Comparison of ENCODE assay signal across 9 cellular contexts in genomic region chr9:121686930-121687541, GRCh38. TPM values are rescaled to one million over a fixed set of nuclear protein-coding genes. Genes with fewer than 3 reads are reported as not detected.
DNase-seq lines count a peak whose midpoint lies in the region; ATAC-seq, FAIRE-seq and TF ChIP-seq lines count a peak whose summit lies in the region.
"Had no signal": no experiment of that assay in that cellular context is flagged by ENCODE, and none has a peak within 500 bp of the region (broad histone marks: within the 10 kb centered on the region; RNA-seq: fewer than 3 reads in every experiment).

No MANE protein-coding gene starts in this region.

- ATAC-seq in GM18907 (IDR thresholded peaks at IDR 0.05; ENCODE audit: unreplicated experiment): peak; percentile 77
- peak; percentile 92 for ATAC-seq in SK-N-SH treated with all-trans-retinoic acid at 6 μM for 48 hours
- peak; percentile 90 for ATAC-seq in K562
- no peak for ATAC-seq in GM19035 (IDR thresholded peaks at IDR 0.05; ENCODE audit: unreplicated experiment)

- WGBS in K562 (ENCODE audit: insufficient coverage, low coverage, missing lambda C conversion rate): 0% methylated on average over 3 of the region's 3 CpGs

- TF ChIP-seq POLR2A in K562 (conservative IDR thresholded peaks at IDR 0.05): no peak

- H3K4me1 Mint-ChIP-seq in CD14-positive monocyte: no peaks in the 10 kb centered on the region

- H3K9me1 ChIP-seq in K562 (ENCODE audit: control insufficient read depth, insufficient read depth, low read length): no peaks in the 10 kb centered on the region

- in situ Hi-C loops in K562 (cut with MboI): loop anchor here (5.0 to 25.0 kb wide), 2 partner anchors 135 to 650 kb away; no protein-coding TSS in a partner anchor

- TF ChIP-seq CTCF in CD14-positive monocyte (IDR thresholded peaks at IDR 0.05) (peak; percentile 82), K562 (IDR thresholded peaks at IDR 0.05 in 2 of 3, conservative IDR thresholded peaks at IDR 0.05 in 1 of 3; ENCODE audit: insufficient read depth in 2 of 3, low read depth in 1 of 3, low read length in 3 of 3) (peak; percentile 80 to 87 (median 84))

- peak; percentile 60 for DNase-seq in CD14-positive monocyte (ENCODE audit: low spot score)
- DNase-seq in Karpas-422: peak; percentile 92
- peak; percentile 71 to 80 (median 74) for DNase-seq in K562 (ENCODE audit: extremely low read depth in 1 of 4, low spot score in 3 of 4)
- DNase-seq in iPS-NIHi11 (ENCODE audit: low spot score): peak; percentile 88

- no TSS peak for BruUV-seq in K562 (replicated peaks; lab: Mats Ljungman, UMichigan)

- H3K27ac Mint-ChIP-seq in CD14-positive monocyte: peak overlapping the region in 1 of 7 donors; percentile 6

- H3K4me2 ChIP-seq in Karpas-422 (ENCODE audit: low read depth, low read length, poor library complexity, severe bottlenecking) (no peak overlapping the region), K562 (ENCODE audit: insufficient read depth, low read length) (no peak overlapping the region)

- no peaks in the 10 kb centered on the region for H3K36me3 Mint-ChIP-seq in CD14-positive monocyte

- H3K9me2 ChIP-seq in Karpas-422 (replicated peaks; ENCODE audit: insufficient read depth, low read length): no peaks in the 10 kb centered on the region

- H3K27me3 ChIP-seq in Karpas-422 (ENCODE audit: low read length) (no peaks in the 10 kb centered on the region), K562 (ENCODE audit: control insufficient read depth in 2 of 2, insufficient read depth in 2 of 2, low read length in 2 of 2) (peaks cover 0 to 15% of the 10 kb centered on the region in 2 experiments; a peak in 3 of 5 replicates), skeletal muscle tissue (ENCODE audit: control insufficient read depth in 3 of 3, insufficient read depth in 3 of 3, low read length in 3 of 3) (no peaks in the 10 kb centered on the region)

- no peak overlapping the region for H2AFZ ChIP-seq in Karpas-422 (ENCODE audit: low read length)
- no peak overlapping the region for H2AFZ ChIP-seq in K562 (ENCODE audit: low read depth, low read length)

- no peak overlapping the region for H3K9ac ChIP-seq in Karpas-422 (ENCODE audit: low read length)
- no peak overlapping the region for H3K9ac ChIP-seq in K562 (ENCODE audit: insufficient read depth in 1 of 2, low read depth in 2 of 2, low read length in 2 of 2)
- H3K9ac ChIP-seq in skeletal muscle tissue (ENCODE audit: low read depth in 1 of 3, low read length in 3 of 3): peak overlapping the region in 2 of 3 donors; percentile 8 to 43

- H3K27me3 Mint-ChIP-seq in CD14-positive monocyte (ENCODE audit: low read depth in 3 of 3): peaks cover 12 to 47% (median 21%) of the 10 kb centered on the region in 3 donors

- no peaks in the 10 kb centered on the region for H3K9me3 Mint-ChIP-seq in CD14-positive monocyte
- H3K9me3 Mint-ChIP-seq: IgD-negative memory B cell had no signal

- FAIRE-seq in K562 (lab: Jason Lieb, UNC): peak; percentile 83

- H3K36me3 ChIP-seq in Karpas-422 (ENCODE audit: insufficient read depth, low read length) (no peaks in the 10 kb centered on the region), K562 (ENCODE audit: control insufficient read depth, insufficient read depth, low read length) (no peaks in the 10 kb centered on the region), skeletal muscle tissue (ENCODE audit: control insufficient read depth in 3 of 3, insufficient read depth in 3 of 3, low read length in 3 of 3) (peaks cover 5 to 13% (median 6%) of the 10 kb centered on the region in 3 donors)

- CTCF ChIA-PET in K562 (lab: Yijun Ruan, JAX; ENCODE audit: low intra/inter-chr PET ratio): interaction anchor here (0.6 to 1.7 kb wide), 2 partner anchors 59 to 305 kb away, joined by 3 to 11 read pairs; no protein-coding TSS in a partner anchor

- H3K27ac ChIP-seq in Karpas-422 (ENCODE audit: low read length): no peak overlapping the region
- no peak overlapping the region for H3K27ac ChIP-seq in K562 (ENCODE audit: extremely low read depth, low read depth, low read length)
- H3K27ac ChIP-seq in skeletal muscle tissue (ENCODE audit: low read depth, low read length): peak overlapping the region; percentile 55

- H3K4me3 Mint-ChIP-seq in CD14-positive monocyte: no peak overlapping the region

- H3K4me1 ChIP-seq in Karpas-422 (ENCODE audit: low read length) (no peaks in the 10 kb centered on the region), K562 (replicated peaks in 1 of 2; ENCODE audit: control insufficient read depth in 2 of 2, insufficient read depth in 2 of 2, low read length in 2 of 2) (no peaks in the 10 kb centered on the region), skeletal muscle tissue (ENCODE audit: control insufficient read depth in 3 of 3, insufficient read depth in 3 of 3, low read length in 3 of 3) (peaks cover 10 to 42% (median 32%) of the 10 kb centered on the region in 3 donors)

- H3K79me2 ChIP-seq in Karpas-422 (ENCODE audit: low read length) (no peaks in the 10 kb centered on the region), K562 (ENCODE audit: control insufficient read depth, insufficient read depth, low read length) (no peaks in the 10 kb centered on the region)

- H3K4me3 ChIP-seq in Karpas-422 (ENCODE audit: low read length) (no peak overlapping the region), K562 (no peak overlapping the region), skeletal muscle tissue (ENCODE audit: low read length in 3 of 3) (peak overlapping the region in 1 of 3 donors; percentile 13)

- intact Hi-C loops in CD14-positive monocyte (cut with micrococcal nuclease): loop anchor here (2.0 to 5.0 kb wide), 2 partner anchors 305 to 306 kb away; no protein-coding TSS in a partner anchor
- intact Hi-C loops in K562 (cut with micrococcal nuclease): loop anchor here (1.0 kb wide), 1 partner anchor 305 kb away; no protein-coding TSS in a partner anchor

- H4K20me1 ChIP-seq in Karpas-422 (ENCODE audit: insufficient read depth, low read depth, low read length) (no peaks in the 10 kb centered on the region; the same call in 1 of the 2 replicates), K562 (replicated peaks; ENCODE audit: control insufficient read depth, insufficient read depth, low read length) (peaks cover 28% of the 10 kb centered on the region)

- no peak for TF ChIP-seq EP300 in K562 (IDR thresholded peaks at IDR 0.05; ENCODE audit: low read length)

- POLR2A ChIA-PET in K562 (lab: Yijun Ruan, JAX): interaction anchor here (0.6 to 1.3 kb wide), 2 partner anchors 14 to 46 kb away, joined by 3 read pairs; no protein-coding TSS in a partner anchor

- peak; percentile 51 to 81 for TF ChIP-seq RAD21 in K562 (CRISPR knock-in tag; conservative IDR thresholded peaks at IDR 0.05 in 1 of 2, IDR thresholded peaks at IDR 0.05 in 1 of 2)

- no peaks in the 10 kb centered on the region for H3K9me3 ChIP-seq in Karpas-422 (ENCODE audit: low read length)
- H3K9me3 ChIP-seq in K562 (replicated peaks; ENCODE audit: control insufficient read depth, insufficient read depth, low read depth, low read length): no peaks in the 10 kb centered on the region
- H3K9me3 ChIP-seq in skeletal muscle tissue (ENCODE audit: control insufficient read depth in 3 of 3, low read length in 3 of 3): no peaks in the 10 kb centered on the region

TF ChIP-seq in SK-N-SH treated with all-trans-retinoic acid at 6 μM for 48 hours, 23 proteins besides CTCF, POLR2A, EP300 and RAD21 (continues in another document):
- TF ChIP-seq GLIS3 (CRISPR knock-in tag; IDR thresholded peaks at IDR 0.05) (no peak), SNAI2 (CRISPR knock-in tag; IDR thresholded peaks at IDR 0.05) (no peak)

TF ChIP-seq in K562, 482 proteins besides CTCF, POLR2A, EP300 and RAD21 (continues in another document):
- no peak for TF ChIP-seq ZNF655 (CRISPR knock-in tag; IDR thresholded peaks at IDR 0.05)
- TF ChIP-seq XRCC4 (IDR thresholded peaks at IDR 0.05; ENCODE audit: extremely low read depth, insufficient read depth, insufficient read length): no peak
- TF ChIP-seq RBBP5 (IDR thresholded peaks at IDR 0.05; ENCODE audit: borderline replicate concordance, insufficient read depth, low read length, poor library complexity, severe bottlenecking): no peak

RNA-seq across cellular contexts. Expression of gene DAB2IP, which starts 35.6 kb away (rescaled TPM):
- polyA plus RNA-seq in CD14-positive monocyte: not detected
- 0.18 and 1.3 TPM in 2 replicates for total RNA-seq in Karpas-422 (2014; rRNA removed; shearing (Covaris generic); ENCODE audit: low replicate concordance)
- 0.28 TPM in 1 of 2 replicates, not detected in the other for total RNA-seq in K562 (2011; cell fraction: chromatin; rRNA removed; ENCODE audit: low replicate concordance)
- total RNA-seq in K562 (2011; cell fraction: nucleolus; rRNA removed): under 0.01 TPM in 1 of 2 replicates, not detected in the other
- not detected in 2 replicates for total RNA-seq in K562 (2011; cell fraction: nucleoplasm; rRNA removed)
- not detected in 2 replicates for total RNA-seq in K562 (2014; rRNA removed)
- not detected in 2 replicates for total RNA-seq in K562 (2014; rRNA removed; fragmentation: Illumina TruSeq; extraction: Trizol)
- 0.04 TPM in 1 of 2 replicates, not detected in the other for total RNA-seq in K562 (2015; rRNA removed; fragmentation: Illumina TruSeq; extraction: Trizol)
- 0.31 and 0.38 TPM in 2 replicates for total RNA-seq in K562 (2021)
- 0.03 and 0.10 TPM in 2 replicates for polyA plus RNA-seq in K562 (2011; rRNA removed)
- polyA plus RNA-seq in K562 (2011; cell fraction: cytosol; rRNA removed): 0.03 and 0.07 TPM in 2 replicates
- 0.23 and 0.48 TPM in 2 replicates for polyA plus RNA-seq in K562 (2011; cell fraction: nucleus; rRNA removed)
- 0.03 and 0.11 TPM in 2 replicates for polyA plus RNA-seq in K562 (2012)
- not detected in 2 replicates for polyA plus RNA-seq in K562 (2014; fragmentation: Illumina TruSeq; extraction: Trizol)
- polyA plus RNA-seq in K562 (2014; fragmentation: Nextera tagmentation; extraction: Ambion mirVana): under 1 TPM in 1 of 2 experiments, not detected in 1; 0.06 TPM
- not detected in 2 replicates for polyA plus RNA-seq in K562 (2014; rRNA removed)
- polyA minus RNA-seq in K562 (2011; rRNA and poly(A)+ RNA removed): 0.07 TPM in 1 of 2 replicates, not detected in the other
- polyA minus RNA-seq in K562 (2011; cell fraction: cytosol; rRNA and poly(A)+ RNA removed): 0.67 and 0.82 TPM in 2 replicates
- 0.13 and 0.22 TPM in 2 replicates for polyA minus RNA-seq in K562 (2011; cell fraction: nucleus; rRNA and poly(A)+ RNA removed)
- 12.5 TPM for total RNA-seq in skeletal muscle tissue
- polyA plus RNA-seq: IgD-negative memory B cell had no signal

Comparison
In these comparisons a context has a peak if more than half of its experiments do, and no peak if none do; other contexts are left out.
1. H3K9ac ChIP-seq: peak in skeletal muscle tissue (2 of 3); none in Karpas-422 (single experiment) and K562 (0 of 2).
2. Peak in every context shown above with its lines, with median percentiles within 50 percentile points of each other: DNase-seq.